Comparison of ENCODE assay signal across 17 cellular contexts in the genomic region with DNA sequence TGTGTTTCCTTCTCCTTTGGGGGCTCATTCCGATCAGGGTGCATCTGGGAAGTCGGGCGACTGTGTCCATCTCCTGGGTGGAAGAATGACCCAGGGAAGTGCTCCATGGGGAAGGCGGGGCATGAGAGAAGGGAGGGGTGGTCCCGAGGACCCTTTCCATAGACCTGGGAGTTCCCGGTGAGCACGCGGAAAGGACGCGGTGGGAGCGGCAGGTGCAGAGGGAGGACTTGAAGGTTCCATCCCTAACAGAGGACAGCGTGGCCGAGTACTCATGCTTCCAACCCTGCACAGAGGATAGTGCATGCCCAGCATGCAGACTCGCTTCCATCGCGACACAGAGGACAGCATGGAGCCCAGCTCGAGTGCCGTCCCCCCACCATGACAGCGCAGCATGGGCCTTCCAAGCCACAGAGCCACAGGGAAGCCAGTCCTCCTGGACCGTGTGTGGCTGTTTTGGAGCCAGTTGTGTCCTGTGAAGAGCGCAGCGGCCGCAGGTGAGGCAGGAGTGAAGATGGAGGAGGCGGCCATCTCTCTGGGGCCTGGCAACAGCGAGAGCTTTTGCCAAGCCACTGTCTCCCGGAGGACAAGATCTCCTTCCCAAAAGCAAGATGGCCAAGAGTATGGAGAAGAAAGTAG.
A peak's percentile ranks its signal among the peaks of the same experiment; 100 is the strongest.
DNase-seq lines count a peak whose midpoint lies in the region; ATAC-seq and TF ChIP-seq lines count a peak whose summit lies in the region.
"Had no signal": no experiment of that assay in that cellular context is flagged by ENCODE, and none has a peak within 500 bp of the region (broad histone marks: within the 10 kb centered on the region; RNA-seq: fewer than 3 reads in every experiment).

No MANE protein-coding gene starts in this region.

- H3K79me2 ChIP-seq in DND-41 (ENCODE audit: insufficient read depth, low read length) (peaks cover 19% of the 10 kb centered on the region), neural cell (replicated peaks; ENCODE audit: insufficient read depth, low read length) (peaks cover 3% of the 10 kb centered on the region)

- no peak for TF ChIP-seq POLR2A in uterus (IDR thresholded peaks at IDR 0.05)

- no peak overlapping the region for H3K4me3 ChIP-seq in DND-41 (ENCODE audit: low read depth in 1 of 2, low read length in 2 of 2)
- no peak overlapping the region for H3K4me3 ChIP-seq in neural cell (ENCODE audit: low read length)
- H3K4me3 ChIP-seq in uterus: no peak overlapping the region
- H3K4me3 ChIP-seq: A549, GM23248, HAP-1 had no signal

- ATAC-seq in DND-41 (ENCODE audit: insufficient read depth, low read depth) (no peak), GM21737 (IDR thresholded peaks at IDR 0.05; ENCODE audit: unreplicated experiment) (no peak)
- ATAC-seq: A549, HepG2 had no signal

- H3F3A ChIP-seq in neural cell (ENCODE audit: insufficient read depth, low read length, poor library complexity, severe bottlenecking): no peaks in the 10 kb centered on the region

- H2AFZ ChIP-seq in DND-41 (ENCODE audit: low read depth, low read length): no peak overlapping the region
- H2AFZ ChIP-seq in neural cell (ENCODE audit: low read depth, low read length): no peak overlapping the region
- H2AFZ ChIP-seq: GM23248 had no signal

- H3K9me2 ChIP-seq in neural cell (ENCODE audit: insufficient read depth, low read length): no peaks in the 10 kb centered on the region

- DNase-seq in activated CD4-positive, CD25-positive, alpha-beta regulatory T cell treated with anti-CD3 and anti-CD28 coated beads, Interleukin-2, amount 50 U/mL, for 72 hours: peak; percentile 22
- no peak for DNase-seq in activated CD4-positive, CD25-positive, alpha-beta regulatory T cell (lab: John Stamatoyannopoulos, UW)
- DNase-seq in DND-41 (no peak), posterior vena cava (ENCODE audit: low spot score) (peak; percentile 73), uterus (no peak)
- DNase-seq: AML-193; Caco-2; CD4-positive, alpha-beta T cell; GDM1; GM23248 had no signal

- no peaks in the 10 kb centered on the region for H3K9me3 ChIP-seq in DND-41 (ENCODE audit: insufficient read depth, low read length, severe bottlenecking)
- H3K9me3 ChIP-seq in neural cell (ENCODE audit: low read length): no peaks in the 10 kb centered on the region
- no peaks in the 10 kb centered on the region for H3K9me3 ChIP-seq in uterus
- H3K9me3 ChIP-seq: A549, Caco-2, HAP-1 had no signal

- H3K9ac ChIP-seq in DND-41 (ENCODE audit: low read depth, low read length): no peak overlapping the region
- no peak overlapping the region for H3K9ac ChIP-seq in neural cell (ENCODE audit: low read length)
- H3K9ac ChIP-seq: GM23248 had no signal

- no peak for TF ChIP-seq EP300 in neural cell (conservative IDR thresholded peaks at IDR 0.05; ENCODE audit: poor library complexity, severe bottlenecking)

- H3K27ac ChIP-seq in DND-41 (ENCODE audit: low read length): peak overlapping the region; percentile 24; the same call in 1 of the 2 replicates
- no peak overlapping the region for H3K27ac ChIP-seq in neural cell (ENCODE audit: low read length)
- no peak overlapping the region for H3K27ac ChIP-seq in uterus
- H3K27ac ChIP-seq: 22Rv1, A549, C4-2B, GM23248 had no signal

- H4K20me1 ChIP-seq in DND-41 (ENCODE audit: insufficient read depth, low read length) (peaks cover 14% of the 10 kb centered on the region; the same call in 1 of the 2 replicates), neural cell (ENCODE audit: insufficient read depth) (no peaks in the 10 kb centered on the region)

- H3K36me3 ChIP-seq in DND-41 (ENCODE audit: insufficient read depth, low read length): peaks cover 96% of the 10 kb centered on the region
- peaks cover 14% of the 10 kb centered on the region for H3K36me3 ChIP-seq in neural cell (ENCODE audit: insufficient read depth, low read length)
- no peaks in the 10 kb centered on the region for H3K36me3 ChIP-seq in uterus
- H3K36me3 ChIP-seq: HAP-1 had no signal

- no peak overlapping the region for H3K4me2 ChIP-seq in DND-41 (ENCODE audit: insufficient read depth, low read length)
- H3K4me2 ChIP-seq in neural cell (ENCODE audit: low read length): no peak overlapping the region
- H3K4me2 ChIP-seq: A549 had no signal

- TF ChIP-seq RAD21 in neural cell (conservative IDR thresholded peaks at IDR 0.05): no peak

- intact Hi-C loops in posterior vena cava (cut with DNase I): no loop called here
- intact Hi-C loops in uterus (cut with DNase I; ENCODE audit: low total_unique reads): no loop called here

- H3K27me3 ChIP-seq in DND-41 (ENCODE audit: insufficient read depth, low read length, poor library complexity): no peaks in the 10 kb centered on the region
- H3K27me3 ChIP-seq in neural cell (ENCODE audit: insufficient read depth, low read depth, low read length): no peaks in the 10 kb centered on the region
- H3K27me3 ChIP-seq in uterus: no peaks in the 10 kb centered on the region

- no peak for TF ChIP-seq CTCF in DND-41 (IDR thresholded peaks at IDR 0.05; ENCODE audit: borderline replicate concordance, extremely low read depth, low read length, poor library complexity, severe bottlenecking)
- no peak for TF ChIP-seq CTCF in neural cell (IDR thresholded peaks at IDR 0.05; ENCODE audit: poor library complexity, severe bottlenecking)
- no peak for TF ChIP-seq CTCF in uterus (IDR thresholded peaks at IDR 0.05)

- H3K4me1 ChIP-seq in DND-41 (ENCODE audit: insufficient read depth, low read length) (peaks cover 31% of the 10 kb centered on the region), uterus (peaks cover 0 to 4% of the 10 kb centered on the region in 2 donors)
- H3K4me1 ChIP-seq: A549, Caco-2, HAP-1 had no signal

TF ChIP-seq in neural cell, 6 proteins besides CTCF, POLR2A, EP300 and RAD21:
- no peak for TF ChIP-seq EZH2 (IDR thresholded peaks at IDR 0.05; ENCODE audit: borderline replicate concordance, insufficient read depth, low read length, poor library complexity, severe bottlenecking)
- TF ChIP-seq POLR2AphosphoS5 (IDR thresholded peaks at IDR 0.05): peak; percentile 5
- no peak for TF ChIP-seq MXI1 (conservative IDR thresholded peaks at IDR 0.05; ENCODE audit: poor library complexity, severe bottlenecking)

Comparison
In these comparisons a context has a peak if more than half of its experiments do, and no peak if none do; other contexts are left out.
1. DNase-seq: peak in activated CD4-positive, CD25-positive, alpha-beta regulatory T cell treated with anti-CD3 and anti-CD28 coated beads, Interleukin-2, amount 50 U/mL, for 72 hours (single experiment) and posterior vena cava (single experiment); none in activated CD4-positive, CD25-positive, alpha-beta regulatory T cell (0 of 4), DND-41 (single experiment) and uterus (0 of 2).